Comparison of ENCODE assay signal across 1 cellular context in the genomic region with DNA sequence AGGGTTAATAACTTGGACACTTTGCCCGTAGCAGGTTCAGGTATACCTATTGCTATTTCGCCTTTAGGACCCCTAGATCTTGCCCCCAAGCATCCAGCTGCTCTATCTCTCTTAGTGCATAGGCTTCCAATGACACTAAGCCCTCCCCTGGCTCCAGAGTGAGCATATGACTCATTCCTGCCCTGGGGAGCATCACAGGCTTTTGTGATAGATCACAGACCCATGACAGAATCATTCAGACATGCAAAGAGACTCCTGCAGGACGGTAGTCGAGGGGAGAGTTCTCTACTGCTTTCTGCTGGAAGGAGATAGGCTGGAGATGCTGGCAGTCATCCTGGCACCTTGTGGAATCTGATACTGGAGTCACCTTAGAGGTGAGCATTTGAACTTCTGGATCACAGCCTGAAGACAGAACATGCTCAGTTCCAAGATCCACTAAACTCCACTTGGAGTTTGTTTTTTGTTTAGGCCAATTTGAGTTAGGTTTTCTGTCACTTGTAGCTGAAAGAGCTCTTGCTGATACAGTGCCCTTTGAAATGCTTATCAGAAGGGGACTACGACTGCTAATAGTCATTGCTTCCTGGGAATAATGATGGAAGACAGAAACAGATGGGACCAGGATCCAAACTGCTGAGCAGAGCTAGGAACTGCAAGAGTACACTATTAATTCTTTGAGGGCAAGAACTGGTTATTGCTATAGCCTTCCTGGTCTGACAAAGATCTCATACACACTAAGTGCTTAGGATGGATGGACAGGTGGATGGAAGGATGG.
A peak's percentile ranks its signal among the peaks of the same experiment; 100 is the strongest.
TF ChIP-seq lines count a peak whose summit lies in the region.

No MANE protein-coding gene starts in this region.

TF ChIP-seq in HCT116, 20 proteins besides CTCF, POLR2A, EP300 and RAD21:
- TF ChIP-seq SIN3A (IDR thresholded peaks at IDR 0.05; ENCODE audit: low read depth): no peak
- TF ChIP-seq POLR2AphosphoS5 (IDR thresholded peaks at IDR 0.05; ENCODE audit: low read depth, low read length): 0 out of 2 replicates have a peak, but pooled peaks have one; percentile 22
- peak; percentile 46; the same call in 1 of the 2 replicates for TF ChIP-seq CBX3 (IDR thresholded peaks at IDR 0.05; ENCODE audit: low read depth)
- TF ChIP-seq, protein P1, sequence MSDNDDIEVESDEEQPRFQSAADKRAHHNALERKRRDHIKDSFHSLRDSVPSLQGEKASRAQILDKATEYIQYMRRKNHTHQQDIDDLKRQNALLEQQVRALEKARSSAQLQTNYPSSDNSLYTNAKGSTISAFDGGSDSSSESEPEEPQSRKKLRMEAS (IDR thresholded peaks at IDR 0.05): 0 out of 2 replicates have a peak, but pooled peaks have one; percentile 16
- peak; percentile 23; the same call in 1 of the 2 replicates for TF ChIP-seq SP1 (IDR thresholded peaks at IDR 0.05; ENCODE audit: low read depth)
- TF ChIP-seq FOSL1 (IDR thresholded peaks at IDR 0.05; ENCODE audit: low read depth): peak; percentile 75
- TF ChIP-seq ZFX (IDR thresholded peaks at IDR 0.05): no peak
- TF ChIP-seq EGR1 (IDR thresholded peaks at IDR 0.05; ENCODE audit: low read depth): no peak
- TF ChIP-seq, protein P2, sequence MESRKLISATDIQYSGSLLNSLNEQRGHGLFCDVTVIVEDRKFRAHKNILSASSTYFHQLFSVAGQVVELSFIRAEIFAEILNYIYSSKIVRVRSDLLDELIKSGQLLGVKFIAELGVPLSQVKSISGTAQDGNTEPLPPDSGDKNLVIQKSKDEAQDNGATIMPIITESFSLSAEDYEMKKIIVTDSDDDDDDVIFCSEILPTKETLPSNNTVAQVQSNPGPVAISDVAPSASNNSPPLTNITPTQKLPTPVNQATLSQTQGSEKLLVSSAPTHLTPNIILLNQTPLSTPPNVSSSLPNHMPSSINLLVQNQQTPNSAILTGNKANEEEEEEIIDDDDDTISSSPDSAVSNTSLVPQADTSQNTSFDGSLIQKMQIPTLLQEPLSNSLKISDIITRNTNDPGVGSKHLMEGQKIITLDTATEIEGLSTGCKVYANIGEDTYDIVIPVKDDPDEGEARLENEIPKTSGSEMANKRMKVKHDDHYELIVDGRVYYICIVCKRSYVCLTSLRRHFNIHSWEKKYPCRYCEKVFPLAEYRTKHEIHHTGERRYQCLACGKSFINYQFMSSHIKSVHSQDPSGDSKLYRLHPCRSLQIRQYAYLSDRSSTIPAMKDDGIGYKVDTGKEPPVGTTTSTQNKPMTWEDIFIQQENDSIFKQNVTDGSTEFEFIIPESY (IDR thresholded peaks at IDR 0.05; ENCODE audit: extremely low read depth, insufficient replicate concordance, low read length): no peak
- TF ChIP-seq JUND (IDR thresholded peaks at IDR 0.05): peak; percentile 83
- TF ChIP-seq ELF1 (IDR thresholded peaks at IDR 0.05; ENCODE audit: borderline replicate concordance, low read depth): no peak
- peak; percentile 54 for TF ChIP-seq TCF7L2 (IDR thresholded peaks at IDR 0.05; ENCODE audit: borderline replicate concordance, extremely low read depth, insufficient read depth, insufficient read length)
- TF ChIP-seq YY1 (IDR thresholded peaks at IDR 0.05; ENCODE audit: extremely low read depth, insufficient replicate concordance, low read depth, low read length): peak; percentile 25
TF ChIP-seq in HCT116: peak in this region for 8.
